ENCODE assay signal across 1 cellular context in the genomic region with DNA sequence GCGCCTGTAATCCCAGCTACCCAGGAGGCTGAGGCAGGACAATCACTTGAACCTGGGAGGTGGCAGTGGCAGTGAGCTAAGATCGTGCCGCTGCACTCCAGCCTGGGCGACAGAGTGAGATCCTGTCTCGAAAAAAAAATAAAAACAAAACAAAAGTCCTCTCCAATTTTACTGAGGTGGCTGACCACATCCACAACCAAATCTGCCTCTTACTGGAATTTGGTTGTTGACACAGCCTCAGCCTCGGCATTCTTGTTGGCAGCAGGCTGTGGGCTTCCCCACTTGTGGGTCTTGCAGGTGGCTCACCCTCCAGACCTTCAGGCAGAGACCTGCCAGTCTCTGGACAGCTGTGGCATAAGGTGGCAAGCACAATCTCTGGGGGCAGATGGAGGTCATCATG.
TF ChIP-seq lines count a peak whose summit lies in the region.

No MANE protein-coding gene starts in this region.

TF ChIP-seq in IMR-90, 13 proteins besides CTCF, POLR2A, EP300 and RAD21 (continued from another document):
- TF ChIP-seq, protein P1, sequence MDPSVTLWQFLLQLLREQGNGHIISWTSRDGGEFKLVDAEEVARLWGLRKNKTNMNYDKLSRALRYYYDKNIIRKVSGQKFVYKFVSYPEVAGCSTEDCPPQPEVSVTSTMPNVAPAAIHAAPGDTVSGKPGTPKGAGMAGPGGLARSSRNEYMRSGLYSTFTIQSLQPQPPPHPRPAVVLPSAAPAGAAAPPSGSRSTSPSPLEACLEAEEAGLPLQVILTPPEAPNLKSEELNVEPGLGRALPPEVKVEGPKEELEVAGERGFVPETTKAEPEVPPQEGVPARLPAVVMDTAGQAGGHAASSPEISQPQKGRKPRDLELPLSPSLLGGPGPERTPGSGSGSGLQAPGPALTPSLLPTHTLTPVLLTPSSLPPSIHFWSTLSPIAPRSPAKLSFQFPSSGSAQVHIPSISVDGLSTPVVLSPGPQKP (IDR thresholded peaks at IDR 0.05; ENCODE audit: borderline replicate concordance, low read depth, low read length), result no peak
- TF ChIP-seq NFE2L2 (IDR thresholded peaks at IDR 0.05; ENCODE audit: low read depth, low read length) (no peak), FOS (IDR thresholded peaks at IDR 0.05; ENCODE audit: low read depth, low read length) (no peak)
TF ChIP-seq in IMR-90: peak in this region for 0.
